12 cellular contexts compared by ENCODE assay signal in the genomic region with DNA sequence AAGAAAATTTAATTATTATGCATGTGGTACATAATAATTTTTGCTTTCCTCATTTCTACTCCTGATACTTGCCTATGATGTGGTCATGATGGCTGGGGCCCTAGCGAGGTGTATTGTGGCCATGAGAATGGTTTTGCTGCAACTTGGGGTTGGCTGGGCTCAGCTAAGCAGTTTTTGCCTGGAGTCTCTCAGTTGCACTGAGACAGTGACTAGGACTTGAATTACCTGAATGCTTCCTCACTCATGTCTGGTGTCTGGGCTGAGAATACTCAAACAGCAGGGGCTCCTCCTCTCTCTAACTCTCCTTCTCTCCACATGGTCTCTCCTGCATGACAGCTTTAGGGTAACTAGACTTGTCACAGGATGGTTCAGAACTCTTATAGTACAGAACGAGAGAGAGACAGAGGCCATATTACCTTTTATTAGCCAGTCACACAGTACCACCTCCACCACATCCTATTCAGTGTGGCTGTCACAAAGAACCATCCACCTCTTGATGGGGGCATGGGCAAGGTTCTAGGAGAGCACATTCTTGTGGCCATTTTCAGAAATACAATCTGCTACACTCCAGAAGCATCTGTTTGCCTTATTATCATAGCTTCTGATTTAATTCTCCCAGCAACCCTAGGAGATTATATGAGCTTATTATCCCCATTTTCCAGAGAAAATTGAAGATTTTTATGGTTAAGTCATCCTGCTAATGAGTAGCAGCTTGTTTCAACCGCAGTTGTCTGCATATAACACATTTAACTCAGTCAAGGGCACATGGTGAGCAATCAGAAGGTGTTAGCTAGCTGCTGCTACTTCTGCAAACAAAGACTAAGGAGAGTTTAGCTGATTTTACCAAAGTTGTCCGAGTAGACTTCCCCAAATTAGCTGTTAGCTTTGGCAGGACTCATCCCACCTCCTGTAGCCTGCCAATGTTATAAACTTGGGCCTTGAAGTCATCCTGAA. TPM values are rescaled to one million over a fixed set of nuclear protein-coding genes. Genes with fewer than 3 reads are reported as not detected.
DNase-seq lines count a peak whose midpoint lies in the region; ATAC-seq and TF ChIP-seq lines count a peak whose summit lies in the region.
"Had no signal": no experiment of that assay in that cellular context is flagged by ENCODE, and none has a peak within 500 bp of the region (broad histone marks: within the 10 kb centered on the region; RNA-seq: fewer than 3 reads in every experiment).

No MANE protein-coding gene starts in this region.

- TF ChIP-seq CTCF in HFFc6 (IDR thresholded peaks at IDR 0.05) = no peak

- H3K4me3 Mint-ChIP-seq in activated CD4-positive, alpha-beta T cell treated with anti-CD3 and anti-CD28 coated beads, Interleukin-2, amount 10 ng/mL, durations not matched to agents 7 days and 5 days = no peak overlapping the region
- peak overlapping the region; percentile 16 for H3K4me3 Mint-ChIP-seq in central memory CD8-positive, alpha-beta T cell
- no peak overlapping the region for H3K4me3 Mint-ChIP-seq in stimulated activated effector memory CD8-positive, alpha-beta T cell treated with anti-CD3 and anti-CD28 coated beads, Interleukin-12 subunit alpha, Interleukin-12 subunit beta, amount 100 ng/mL, for 72 hours
- no peak overlapping the region for H3K4me3 Mint-ChIP-seq in HFFc6

- peak overlapping the region; percentile 42 for H3K27ac Mint-ChIP-seq in activated CD4-positive, alpha-beta T cell treated with anti-CD3 and anti-CD28 coated beads, Interleukin-2, amount 10 ng/mL, durations not matched to agents 7 days and 5 days
- H3K27ac Mint-ChIP-seq in central memory CD8-positive, alpha-beta T cell (ENCODE audit: low read depth) = peak overlapping the region; percentile 39
- peak overlapping the region; percentile 85 for H3K27ac Mint-ChIP-seq in stimulated activated effector memory CD8-positive, alpha-beta T cell treated with anti-CD3 and anti-CD28 coated beads, Interleukin-12 subunit alpha, Interleukin-12 subunit beta, amount 100 ng/mL, for 72 hours
- no peak overlapping the region for H3K27ac Mint-ChIP-seq in HFFc6

- no peaks in the 10 kb centered on the region for H3K27me3 Mint-ChIP-seq in activated CD4-positive, alpha-beta T cell treated with anti-CD3 and anti-CD28 coated beads, Interleukin-2, amount 10 ng/mL, durations not matched to agents 7 days and 5 days
- H3K27me3 Mint-ChIP-seq in central memory CD8-positive, alpha-beta T cell = no peaks in the 10 kb centered on the region
- H3K27me3 Mint-ChIP-seq in HFFc6 (ENCODE audit: insufficient read depth) = peaks cover 5% of the 10 kb centered on the region; the same call in 1 of the 2 replicates

- DNase-seq in activated CD4-positive, alpha-beta T cell treated with anti-CD3 and anti-CD28 coated beads, Interleukin-2, amount 10 ng/mL, durations not matched to agents 7 days and 5 days = no peak
- no peak for DNase-seq in activated CD4-positive, alpha-beta T cell treated with anti-CD3 and anti-CD28 coated beads, Interleukin-2, amount 50 U/mL, for 1 hour
- DNase-seq in NCI-H82 treated with DMSO at 0.1 percent for 48 hours (lab: John Stamatoyannopoulos, UW; ENCODE audit: unreplicated experiment) (peak; percentile 8), HFFc6 (no peak), NCI-H2107 treated with DMSO at 0.1 percent for 48 hours (lab: John Stamatoyannopoulos, UW; ENCODE audit: unreplicated experiment) (no peak)
- DNase-seq in central memory CD8-positive, alpha-beta T cell (ENCODE audit: low spot score in 2 of 2) = peak in 1 of 2 donors; percentile 24
- DNase-seq in stimulated activated effector memory CD8-positive, alpha-beta T cell treated with anti-CD3 and anti-CD28 coated beads, Interleukin-12 subunit alpha, Interleukin-12 subunit beta, amount 100 ng/mL, for 72 hours (ENCODE audit: low spot score in 2 of 2) = no peak
- DNase-seq: activated CD8-positive, alpha-beta memory T cell treated with anti-CD3 and anti-CD28 coated beads, Interleukin-2, amount 50 U/mL, for 4 hours; COR-L47; retina; SJCRH30 had no signal

- POLR2A ChIA-PET in activated CD4-positive, alpha-beta T cell treated with anti-CD3 and anti-CD28 coated beads, Interleukin-2, amount 10 ng/mL, durations not matched to agents 7 days and 5 days (lab: Charles Lee) = interaction anchor here (0.7 kb wide), 1 partner anchor 10 kb away, joined by 3 read pairs; no protein-coding TSS in a partner anchor

- no peaks in the 10 kb centered on the region for H3K9me3 Mint-ChIP-seq in activated CD4-positive, alpha-beta T cell treated with anti-CD3 and anti-CD28 coated beads, Interleukin-2, amount 10 ng/mL, durations not matched to agents 7 days and 5 days
- no peaks in the 10 kb centered on the region for H3K9me3 Mint-ChIP-seq in central memory CD8-positive, alpha-beta T cell
- H3K9me3 Mint-ChIP-seq in stimulated activated effector memory CD8-positive, alpha-beta T cell treated with anti-CD3 and anti-CD28 coated beads, Interleukin-12 subunit alpha, Interleukin-12 subunit beta, amount 100 ng/mL, for 72 hours = no peaks in the 10 kb centered on the region
- no peaks in the 10 kb centered on the region for H3K9me3 Mint-ChIP-seq in HFFc6

- CTCF ChIA-PET in activated CD4-positive, alpha-beta T cell treated with anti-CD3 and anti-CD28 coated beads, Interleukin-2, amount 10 ng/mL, durations not matched to agents 7 days and 5 days (lab: Charles Lee) = interaction anchor here (0.8 to 1.4 kb wide), 4 partner anchors 12 to 45 kb away, joined by 3 to 4 read pairs (median 4); no protein-coding TSS in a partner anchor

- H3K36me3 Mint-ChIP-seq in activated CD4-positive, alpha-beta T cell treated with anti-CD3 and anti-CD28 coated beads, Interleukin-2, amount 10 ng/mL, durations not matched to agents 7 days and 5 days (ENCODE audit: low read depth) = peaks cover 66% of the 10 kb centered on the region
- peaks cover 49% of the 10 kb centered on the region for H3K36me3 Mint-ChIP-seq in central memory CD8-positive, alpha-beta T cell (ENCODE audit: insufficient read depth)
- H3K36me3 Mint-ChIP-seq in stimulated activated effector memory CD8-positive, alpha-beta T cell treated with anti-CD3 and anti-CD28 coated beads, Interleukin-12 subunit alpha, Interleukin-12 subunit beta, amount 100 ng/mL, for 72 hours = peaks cover 85% of the 10 kb centered on the region
- H3K36me3 Mint-ChIP-seq in HFFc6 (ENCODE audit: low read depth) = no peaks in the 10 kb centered on the region

- ATAC-seq in central memory CD8-positive, alpha-beta T cell (replicated peaks; ENCODE audit: extremely low read depth, poor library complexity, severe bottlenecking) = peak; percentile 93
- peak; percentile 70 for ATAC-seq in stimulated activated effector memory CD8-positive, alpha-beta T cell treated with anti-CD3 and anti-CD28 coated beads, Interleukin-12 subunit alpha, Interleukin-12 subunit beta, amount 100 ng/mL, for 72 hours
- ATAC-seq in GM19324 (IDR thresholded peaks at IDR 0.05; ENCODE audit: low FRiP score, unreplicated experiment) = no peak

- peaks cover 12% of the 10 kb centered on the region for H3K4me1 Mint-ChIP-seq in activated CD4-positive, alpha-beta T cell treated with anti-CD3 and anti-CD28 coated beads, Interleukin-2, amount 10 ng/mL, durations not matched to agents 7 days and 5 days
- H3K4me1 Mint-ChIP-seq in central memory CD8-positive, alpha-beta T cell = peaks cover 18% of the 10 kb centered on the region
- peaks cover 24% of the 10 kb centered on the region for H3K4me1 Mint-ChIP-seq in stimulated activated effector memory CD8-positive, alpha-beta T cell treated with anti-CD3 and anti-CD28 coated beads, Interleukin-12 subunit alpha, Interleukin-12 subunit beta, amount 100 ng/mL, for 72 hours
- no peaks in the 10 kb centered on the region for H3K4me1 Mint-ChIP-seq in HFFc6 (ENCODE audit: low read depth)

RNA-seq across cellular contexts. Expression of a gene that starts 44.7 kb away (rescaled TPM):
- total RNA-seq in activated CD4-positive, alpha-beta T cell treated with anti-CD3 and anti-CD28 coated beads, Interleukin-2, amount 10 ng/mL, durations not matched to agents 7 days and 5 days = 1 to 10 TPM; 2.2 to 2.4 TPM
- 10 to 100 TPM; 36.1 to 50.1 (median 48.0) TPM for total RNA-seq in HFFc6 (2021; fragmentation: NEBNext Ultra II Directional; extraction: Animal tissue kit (Norgen Biotek cat#: 25700))

Comparison
In these comparisons a context has a peak if more than half of its experiments do, and no peak if none do; other contexts are left out.
1. RNA of a gene that starts 44.7 kb away (total RNA-seq): 36.1 to 50.1 TPM in HFFc6; 2.2 to 2.4 TPM in activated CD4-positive, alpha-beta T cell treated with anti-CD3 and anti-CD28 coated beads, Interleukin-2, amount 10 ng/mL, durations not matched to agents 7 days and 5 days; every median in the first group is over 10 times any median in the second.